ENCODE assay signal across 16 cellular contexts in genomic region chr2:12313445-12314118, GRCh38.
DNase-seq lines count a peak whose midpoint lies in the region; TF ChIP-seq lines count a peak whose summit lies in the region.
"Had no signal": no experiment of that assay in that cellular context is flagged by ENCODE, and none has a peak within 500 bp of the region (broad histone marks: within the 10 kb centered on the region; RNA-seq: fewer than 3 reads in every experiment).

No MANE protein-coding gene starts in this region.

- H3F3A ChIP-seq in DOHH2 (ENCODE audit: control insufficient read depth, insufficient read depth): no peaks in the 10 kb centered on the region

- H3K27me3 ChIP-seq in A673 (replicated peaks; ENCODE audit: insufficient read depth, low read depth, low read length, poor library complexity) (no peaks in the 10 kb centered on the region), DOHH2 (ENCODE audit: control insufficient read depth, low read length) (no peaks in the 10 kb centered on the region), MG63 (no peaks in the 10 kb centered on the region)
- H3K27me3 ChIP-seq: gastrocnemius medialis, upper lobe of left lung had no signal

- intact Hi-C loops in A673 (cut with micrococcal nuclease; ENCODE audit: unreplicated experiment): loop anchor here (10.0 kb wide), 1 partner anchor 479 kb away; no protein-coding TSS in a partner anchor

- peaks cover 16% of the 10 kb centered on the region for H3K4me1 ChIP-seq in A673 (ENCODE audit: insufficient read depth, low read length, poor library complexity, severe bottlenecking)
- H3K4me1 ChIP-seq in DOHH2 (ENCODE audit: control insufficient read depth, low read length): peaks cover 10% of the 10 kb centered on the region
- H3K4me1 ChIP-seq: gastrocnemius medialis had no signal

- H3K79me2 ChIP-seq in DOHH2 (ENCODE audit: control insufficient read depth, low read length): no peaks in the 10 kb centered on the region

- H3K9me3 ChIP-seq in A673 (ENCODE audit: low read depth, low read length, poor library complexity, severe bottlenecking): no peaks in the 10 kb centered on the region
- H3K9me3 ChIP-seq in DOHH2 (ENCODE audit: control insufficient read depth, insufficient read depth, low read length): no peaks in the 10 kb centered on the region
- H3K9me3 ChIP-seq in MG63: no peaks in the 10 kb centered on the region
- H3K9me3 ChIP-seq: gastrocnemius medialis, upper lobe of left lung had no signal

- no peaks in the 10 kb centered on the region for H3K9me2 ChIP-seq in DOHH2 (replicated peaks; ENCODE audit: control insufficient read depth, low read length)

- DNase-seq in A673 (ENCODE audit: low spot score) (peak; percentile 77), amniotic epithelial cell (ENCODE audit: low read depth) (peak; percentile 79), left kidney (ENCODE audit: low read depth, low spot score) (peak; percentile 15), NCI-H1930 (lab: John Stamatoyannopoulos, UW) (no peak), ecto neural progenitor cell (ENCODE audit: low spot score) (no peak), D341Med (ENCODE audit: low spot score) (no peak), MG63 (no peak)
- DNase-seq: activated CD4-positive, alpha-beta T cell treated with anti-CD3 and anti-CD28 coated beads, Interleukin-2, amount 50 U/mL, for 48 hours; activated effector memory CD4-positive, alpha-beta T cell treated with Interleukin-2 at 50 U/mL for 16 hours; AML-193; effector memory CD8-positive, alpha-beta T cell; gastrocnemius medialis; NCI-H187 treated with DMSO at 0.1 percent for 48 hours; T-helper 9 cell; upper lobe of left lung had no signal

- H4K20me1 ChIP-seq in DOHH2 (ENCODE audit: control insufficient read depth, insufficient read depth, low read depth, low read length): no peaks in the 10 kb centered on the region

- CTCF ChIA-PET in A673 (lab: Charles Lee): no interaction called here

- POLR2A ChIA-PET in A673 (lab: Charles Lee; ENCODE audit: low non-redundant PET): interaction anchor here (0.7 kb wide), 1 partner anchor 154 kb away, joined by 3 read pairs; no protein-coding TSS in a partner anchor

- H3K36me3 ChIP-seq in A673 (ENCODE audit: insufficient read depth, low read length, poor library complexity, severe bottlenecking) (no peaks in the 10 kb centered on the region), DOHH2 (ENCODE audit: control insufficient read depth, low read length) (no peaks in the 10 kb centered on the region), MG63 (no peaks in the 10 kb centered on the region)
- H3K36me3 ChIP-seq: gastrocnemius medialis, upper lobe of left lung had no signal

- TF ChIP-seq CTCF in A673 (conservative IDR thresholded peaks at IDR 0.05; ENCODE audit: low read depth, low read length) (no peak), DOHH2 (IDR thresholded peaks at IDR 0.05; ENCODE audit: low read depth, low read length, poor library complexity, severe bottlenecking) (no peak)

- no TSS peak for BruUV-seq in A673 (replicated peaks; lab: Mats Ljungman, UMichigan)

- H3K4me2 ChIP-seq in DOHH2 (ENCODE audit: low read length): peak overlapping the region; percentile 14; the same call in 1 of the 2 replicates

- no peak overlapping the region for H3K4me3 ChIP-seq in A673 (ENCODE audit: low read depth, low read length, poor library complexity, severe bottlenecking)
- H3K4me3 ChIP-seq in DOHH2 (ENCODE audit: low read length): 0 out of 2 replicates have a peak overlapping the region, but pooled peaks have one; percentile 14
- H3K4me3 ChIP-seq in MG63: no peak overlapping the region
- H3K4me3 ChIP-seq: gastrocnemius medialis, upper lobe of left lung had no signal

- peak overlapping the region; percentile 53 for H3K27ac ChIP-seq in A673 (ENCODE audit: low read depth, low read length, poor library complexity, severe bottlenecking)
- no peak overlapping the region for H3K27ac ChIP-seq in DOHH2 (ENCODE audit: low read depth, low read length)
- H3K27ac ChIP-seq: gastrocnemius medialis, upper lobe of left lung had no signal

Comparison
In these comparisons a context has a peak if more than half of its experiments do, and no peak if none do; other contexts are left out.
1. DNase-seq: peak in A673 (single experiment), amniotic epithelial cell (single experiment) and left kidney (single experiment); none in NCI-H1930 (0 of 2), ecto neural progenitor cell (single experiment), D341Med (single experiment) and MG63 (single experiment).